ENCODE assay signal across 30 cellular contexts in genomic region chr6:58198301-58198700, GRCh38.
DNase-seq lines count a peak whose midpoint lies in the region; ATAC-seq lines count a peak whose summit lies in the region.
"Had no signal": no experiment of that assay in that cellular context is flagged by ENCODE, and none has a peak within 500 bp of the region (broad histone marks: within the 10 kb centered on the region; RNA-seq: fewer than 3 reads in every experiment).

No MANE protein-coding gene starts in this region.

- ATAC-seq in esophagus mucosa = peak; percentile 97
- no peak for ATAC-seq in left colon
- ATAC-seq: activated CD8-positive, alpha-beta T cell treated with anti-CD3 and anti-CD28 coated beads for 36 hours; activated T-helper 17 cell treated with anti-CD3 and anti-CD28 coated beads, Interleukin-2, amount 50 U/mL, for 72 hours; left ventricle myocardium superior; naive thymus-derived CD4-positive, alpha-beta T cell; stimulated activated naive CD8-positive, alpha-beta T cell treated with anti-CD3 and anti-CD28 coated beads, Interleukin-15, Interleukin-2, amounts not matched to agents 100 U/mL and 50 U/mL, for 24 hours; T-cell had no signal

- in situ Hi-C loops in G401 (cut with HindIII; ENCODE audit: low sequenced_read_pairs) = no loop called here

- intact Hi-C loops in left colon (cut with DNase I, micrococcal nuclease) = no loop called here

- DNase-seq in HPDE6-E6E7 (ENCODE audit: extremely low spot score) (peak; percentile 9), RKO (ENCODE audit: low spot score) (peak; percentile 88), stromal cell of bone marrow (ENCODE audit: low read depth) (peak; percentile 6), left colon (no peak), G401 (ENCODE audit: low spot score) (no peak)
- DNase-seq in central memory CD4-positive, alpha-beta T cell = no peak
- DNase-seq: activated CD8-positive, alpha-beta T cell treated with anti-CD3 and anti-CD28 coated beads for 36 hours; activated naive CD4-positive, alpha-beta T cell treated with anti-CD3 and anti-CD28 coated beads, Interleukin-2, amount 50 U/mL, for 16 hours; amygdala; colonic mucosa; effector memory CD4-positive, alpha-beta T cell; H7; hypothalamus; immature natural killer cell; left ventricle myocardium superior; MG63; midbrain; naive thymus-derived CD4-positive, alpha-beta T cell; NCI-H1417 treated with DMSO at 0.1 percent for 48 hours; NCI-H2107; NCI-H524; NK-92 treated with Interleukin-12 subunit alpha and Interleukin-12 subunit beta, amount 100 ng/mL, for 24 hours; PC-9; sigmoid colon; SJCRH30; stimulated activated naive CD8-positive, alpha-beta T cell treated with anti-CD3 and anti-CD28 coated beads, Interleukin-15, Interleukin-2, amounts not matched to agents 100 U/mL and 50 U/mL, for 24 hours; T-cell; uterus had no signal

Comparison
In these comparisons a context has a peak if more than half of its experiments do, and no peak if none do; other contexts are left out.
1. DNase-seq: peak in HPDE6-E6E7 (single experiment), RKO (single experiment) and stromal cell of bone marrow (single experiment); none in left colon (0 of 2), central memory CD4-positive, alpha-beta T cell (single experiment) and G401 (single experiment).